Comparison of ENCODE assay signal across 8 cellular contexts in genomic region chr4:140755811-140756291, GRCh38. TPM values are rescaled to one million over a fixed set of nuclear protein-coding genes. Genes with fewer than 3 reads are reported as not detected.
A peak's percentile ranks its signal among the peaks of the same experiment; 100 is the strongest.
DNase-seq lines count a peak whose midpoint lies in the region; ATAC-seq, FAIRE-seq and TF ChIP-seq lines count a peak whose summit lies in the region.

No MANE protein-coding gene starts in this region.

- no peak for TF ChIP-seq RAD21 in HCT116 (IDR thresholded peaks at IDR 0.05; ENCODE audit: low read depth)

- no TSS peak for BruUV-seq in HCT116 (replicated peaks; lab: Mats Ljungman, UMichigan)

- H3F3A ChIP-seq in Loucy (ENCODE audit: low read depth), result 0 out of 2 replicates have a peak, but pooled peaks cover 7% of the 10 kb centered on the region

- peak; percentile 60 for ATAC-seq in HCT116

- peaks cover 5% of the 10 kb centered on the region for H3K36me3 Mint-ChIP-seq in astrocyte (ENCODE audit: low read depth, unreplicated experiment)

- no peak for TF ChIP-seq POLR2A in HCT116 (IDR thresholded peaks at IDR 0.05; ENCODE audit: borderline replicate concordance, extremely low read depth, insufficient read depth, insufficient read length)

- peak overlapping the region; percentile 90 for H3K4me3 Mint-ChIP-seq in astrocyte (ENCODE audit: unreplicated experiment)

- H3K4me2 ChIP-seq in HCT116 (ENCODE audit: low read length), result peak overlapping the region; percentile 86
- peak overlapping the region; percentile 75 for H3K4me2 ChIP-seq in Loucy (ENCODE audit: low read depth, low read length, poor library complexity, severe bottlenecking)
- H3K4me2 ChIP-seq in astrocyte (ENCODE audit: low read length), result peak overlapping the region; percentile 98

- H3K4me1 ChIP-seq in HCT116 (ENCODE audit: control insufficient read depth in 1 of 2, insufficient read depth in 2 of 2, low read length in 2 of 2), result peaks cover 6 to 22% of the 10 kb centered on the region in 2 experiments; a peak in 3 of 4 replicates
- peaks cover 48% of the 10 kb centered on the region for H3K4me1 ChIP-seq in Loucy (ENCODE audit: insufficient read depth, low read length, poor library complexity, severe bottlenecking)
- peaks cover 7% of the 10 kb centered on the region for H3K4me1 ChIP-seq in astrocyte (ENCODE audit: insufficient read depth, low read length)
- H3K4me1 ChIP-seq in rectal smooth muscle tissue (ENCODE audit: control insufficient read depth, insufficient read depth, low read length), result no peaks in the 10 kb centered on the region

- H3K27me3 Mint-ChIP-seq in astrocyte (ENCODE audit: low read depth, unreplicated experiment), result no peaks in the 10 kb centered on the region

- no peaks in the 10 kb centered on the region for H3K27me3 ChIP-seq in HCT116 (ENCODE audit: insufficient read depth, low read length)
- H3K27me3 ChIP-seq in Loucy (ENCODE audit: insufficient read depth, low read length, poor library complexity, severe bottlenecking), result no peaks in the 10 kb centered on the region
- no peaks in the 10 kb centered on the region for H3K27me3 ChIP-seq in astrocyte (ENCODE audit: insufficient read depth, low read length)
- no peaks in the 10 kb centered on the region for H3K27me3 ChIP-seq in rectal smooth muscle tissue (ENCODE audit: control insufficient read depth, insufficient read depth, low read length)

- H3K9ac ChIP-seq in HCT116 (ENCODE audit: low read length) (peak overlapping the region; percentile 71), Loucy (ENCODE audit: low read depth, low read length, poor library complexity, severe bottlenecking) (peak overlapping the region; percentile 81), astrocyte (ENCODE audit: low read length) (peak overlapping the region; percentile 97), rectal smooth muscle tissue (ENCODE audit: low read length) (no peak overlapping the region)

- POLR2A ChIA-PET in HCT116 (lab: Charles Lee), result interaction anchor here (1.0 to 1.4 kb wide), 4 partner anchors 10 to 19 kb away, joined by 3 to 7 read pairs (median 3); no protein-coding TSS in a partner anchor

- intact Hi-C loops in HCT116 (cut with micrococcal nuclease), result loop anchor here (2.0 to 5.0 kb wide), 2 partner anchors 27 to 91 kb away; no protein-coding TSS in a partner anchor

- H3K4me3 ChIP-seq in HCT116 (replicated peaks in 1 of 2; ENCODE audit: low read depth in 1 of 2, low read length in 2 of 2) (peak overlapping the region; percentile 66 to 83), Loucy (ENCODE audit: low read length, poor library complexity, severe bottlenecking) (peak overlapping the region; percentile 84), astrocyte (ENCODE audit: insufficient read depth, low read depth, low read length) (peak overlapping the region; percentile 82), rectal smooth muscle tissue (ENCODE audit: low read length) (peak overlapping the region; percentile 91)

- H3K4me1 Mint-ChIP-seq in astrocyte (ENCODE audit: low read depth, unreplicated experiment), result peaks cover 21% of the 10 kb centered on the region

- H3K9me2 ChIP-seq in HCT116 (ENCODE audit: insufficient read depth), result no peaks in the 10 kb centered on the region
- H3K9me2 ChIP-seq in Loucy (replicated peaks; ENCODE audit: low read depth, low read length), result no peaks in the 10 kb centered on the region

- H4K20me1 ChIP-seq in HCT116 (ENCODE audit: insufficient read depth) (no peaks in the 10 kb centered on the region), Loucy (ENCODE audit: insufficient read depth, low read length, poor library complexity, severe bottlenecking) (no peaks in the 10 kb centered on the region), astrocyte (ENCODE audit: insufficient read depth, low read length) (peaks cover 14% of the 10 kb centered on the region)

- no peak overlapping the region for H3K27ac Mint-ChIP-seq in astrocyte (ENCODE audit: unreplicated experiment)

- FAIRE-seq in astrocyte (lab: Jason Lieb, UNC), result no peak

- DNase-seq in stimulated activated CD4-positive, alpha-beta T cell treated with anti-CD3 and anti-CD28 coated beads, Interleukin-2, amount 100 ng/mL, for 48 hours, result peak; percentile 5 to 9
- DNase-seq in stimulated activated CD4-positive, alpha-beta T cell treated with anti-CD3 and anti-CD28 coated beads, Interleukin-4, amount 100 ng/mL, for 1 hour, result no peak
- DNase-seq in HCT116 (ENCODE audit: low read depth, low spot score) (no peak), astrocyte (ENCODE audit: low read depth) (peak; percentile 48), hypothalamus (lab: John Stamatoyannopoulos, UW) (peak in 31 of 51 donors; percentile 3 to 64 (median 17)), cerebellar nuclear complex (lab: John Stamatoyannopoulos, UW) (no peak)

- CTCF ChIA-PET in HCT116 (lab: Charles Lee), result interaction anchor here (1.2 to 2.0 kb wide), 2 partner anchors 12 to 395 kb away, joined by 5 to 11 read pairs; no protein-coding TSS in a partner anchor

- peak overlapping the region; percentile 82 for H3K27ac ChIP-seq in HCT116 (ENCODE audit: low read depth, low read length)
- H3K27ac ChIP-seq in astrocyte (ENCODE audit: low read depth, low read length), result peak overlapping the region; percentile 91
- peak overlapping the region; percentile 63 for H3K27ac ChIP-seq in rectal smooth muscle tissue (ENCODE audit: low read depth, low read length)

- no peaks in the 10 kb centered on the region for H3K36me3 ChIP-seq in HCT116 (ENCODE audit: control insufficient read depth in 1 of 2, insufficient read depth in 2 of 2, low read length in 2 of 2)
- no peaks in the 10 kb centered on the region for H3K36me3 ChIP-seq in Loucy (ENCODE audit: insufficient read depth, low read length)
- no peaks in the 10 kb centered on the region for H3K36me3 ChIP-seq in astrocyte (ENCODE audit: insufficient read depth, low read length)
- no peaks in the 10 kb centered on the region for H3K36me3 ChIP-seq in rectal smooth muscle tissue (ENCODE audit: control insufficient read depth, insufficient read depth, low read length)

- no peaks in the 10 kb centered on the region for H3K9me3 ChIP-seq in HCT116 (ENCODE audit: control insufficient read depth in 1 of 2, insufficient read depth in 1 of 2, low read depth in 1 of 2, low read length in 2 of 2)
- H3K9me3 ChIP-seq in Loucy (ENCODE audit: insufficient read depth, low read depth, low read length), result no peaks in the 10 kb centered on the region
- H3K9me3 ChIP-seq in astrocyte (ENCODE audit: insufficient read depth, low read depth, low read length), result no peaks in the 10 kb centered on the region

- TF ChIP-seq CTCF in HCT116 (IDR thresholded peaks at IDR 0.05 in 2 of 3, conservative IDR thresholded peaks at IDR 0.05 in 1 of 3; ENCODE audit: borderline replicate concordance in 1 of 3, insufficient read depth in 1 of 3, low read depth in 2 of 3, low read length in 2 of 3), result no peak
- TF ChIP-seq CTCF in Loucy (conservative IDR thresholded peaks at IDR 0.05; ENCODE audit: low read length), result no peak
- no peak for TF ChIP-seq CTCF in astrocyte (IDR thresholded peaks at IDR 0.05; ENCODE audit: insufficient read depth, low read depth, low read length)

- no peaks in the 10 kb centered on the region for H3K9me3 Mint-ChIP-seq in astrocyte (ENCODE audit: unreplicated experiment)

- RAD21 ChIA-PET in HCT116 (lab: Charles Lee; ENCODE audit: low non-redundant PET in 1 of 2, low total read pairs in 2 of 2, uncharacterized antibody in 2 of 2, unreplicated experiment in 2 of 2), result no interaction called here

- no peaks in the 10 kb centered on the region; the same call in 1 of the 2 replicates for H3K79me2 ChIP-seq in HCT116 (ENCODE audit: insufficient read depth, low read length)
- 0 out of 2 replicates have a peak, but pooled peaks cover 11% of the 10 kb centered on the region for H3K79me2 ChIP-seq in Loucy (ENCODE audit: insufficient read depth, low read length)
- peaks cover 48% of the 10 kb centered on the region for H3K79me2 ChIP-seq in astrocyte (ENCODE audit: insufficient read depth, low read length)

- H2AFZ ChIP-seq in HCT116 (ENCODE audit: low read depth, low read length, poor library complexity, severe bottlenecking), result peak overlapping the region; percentile 78
- H2AFZ ChIP-seq in Loucy (ENCODE audit: low read length), result peak overlapping the region; percentile 95
- H2AFZ ChIP-seq in astrocyte (ENCODE audit: low read depth, low read length), result peak overlapping the region; percentile 96

TF ChIP-seq in HCT116, 20 proteins besides CTCF, POLR2A, EP300 and RAD21:
- TF ChIP-seq EZH2 (IDR thresholded peaks at IDR 0.05), result no peak
- TF ChIP-seq TCF7L2 (IDR thresholded peaks at IDR 0.05; ENCODE audit: borderline replicate concordance, extremely low read depth, insufficient read depth, insufficient read length), result peak; percentile 81
- TF ChIP-seq CBX3 (IDR thresholded peaks at IDR 0.05; ENCODE audit: low read depth), result no peak
- no peak for TF ChIP-seq ELF1 (IDR thresholded peaks at IDR 0.05; ENCODE audit: borderline replicate concordance, low read depth)
- peak; percentile 48 for TF ChIP-seq MAX (IDR thresholded peaks at IDR 0.05)
- peak; percentile 74 for TF ChIP-seq ZFX (IDR thresholded peaks at IDR 0.05)

RNA-seq across cellular contexts. Expression of gene TBC1D9, which starts 0.3 kb away (rescaled TPM):
- 9.5 TPM for total RNA-seq in HCT116 (2021; ENCODE audit: unreplicated experiment)
- 4.7 and 5.1 TPM in 2 replicates for polyA plus RNA-seq in HCT116 (2012)
- 29.6 and 31.6 TPM in 2 replicates for total RNA-seq in astrocyte

Comparison
In these comparisons a context has a peak if more than half of its experiments do, and no peak if none do; other contexts are left out.
1. DNase-seq: peak in stimulated activated CD4-positive, alpha-beta T cell treated with anti-CD3 and anti-CD28 coated beads, Interleukin-2, amount 100 ng/mL, for 48 hours (2 of 2), astrocyte (single experiment) and hypothalamus (31 of 51); none in stimulated activated CD4-positive, alpha-beta T cell treated with anti-CD3 and anti-CD28 coated beads, Interleukin-4, amount 100 ng/mL, for 1 hour (single experiment), HCT116 (single experiment) and cerebellar nuclear complex (0 of 2).
2. Peak in every context shown above with its lines, with median percentiles within 50 percentile points of each other: H2AFZ ChIP-seq, H3K27ac ChIP-seq, H3K4me2 ChIP-seq and H3K4me3 ChIP-seq.